In the genomic region with DNA sequence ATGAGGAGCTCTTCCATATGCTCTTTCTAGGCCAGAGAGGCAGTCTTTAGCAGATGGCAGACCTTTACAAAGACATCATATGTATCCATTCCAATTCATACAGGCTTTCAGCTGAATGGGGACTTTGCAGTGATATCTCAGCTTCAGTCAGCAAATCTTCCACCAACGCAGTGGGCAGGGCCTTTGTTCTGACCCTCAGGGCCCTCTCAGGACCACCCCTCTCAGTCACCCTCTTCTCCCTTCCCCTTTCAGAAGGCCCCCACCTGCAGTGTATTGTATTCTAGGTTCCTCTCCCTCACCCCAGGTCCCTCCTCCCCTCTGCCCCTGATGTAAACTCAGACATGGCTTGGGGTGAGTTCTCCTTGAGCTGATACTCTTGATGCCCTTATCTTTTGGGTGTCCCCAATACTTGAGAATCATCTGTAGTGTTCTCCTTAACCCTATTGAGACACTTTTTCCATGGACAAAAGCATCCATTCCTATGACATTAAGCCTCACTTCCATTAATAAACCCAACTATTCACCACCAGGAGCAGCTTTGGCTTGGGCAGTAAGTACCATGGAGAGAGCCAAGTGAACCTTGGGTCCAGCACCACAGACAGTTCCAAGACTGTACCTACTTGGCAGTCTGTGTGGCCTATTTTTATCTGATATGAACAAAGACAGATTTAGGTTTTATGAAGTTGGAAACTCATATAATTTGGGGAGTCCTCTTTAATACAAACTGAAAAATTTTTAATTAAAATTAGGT, we compare ENCODE assay signal across 1 cellular context.
TF ChIP-seq lines count a peak whose summit lies in the region.

No MANE protein-coding gene starts in this region.

TF ChIP-seq in SK-N-SH treated with all-trans-retinoic acid at 6 μM for 48 hours, 23 proteins besides CTCF, POLR2A, EP300 and RAD21 (continued from another document):
- peak; percentile 77; the same call in 1 of the 2 replicates for TF ChIP-seq PATZ1 (CRISPR knock-in tag; IDR thresholded peaks at IDR 0.05; ENCODE audit: borderline replicate concordance)
- peak; percentile 76; the same call in 1 of the 2 replicates for TF ChIP-seq ZNF565 (CRISPR knock-in tag; conservative IDR thresholded peaks at IDR 0.05; ENCODE audit: low read depth)
- peak; percentile 70 for TF ChIP-seq ISL1 (CRISPR knock-in tag; IDR thresholded peaks at IDR 0.05)
- peak; percentile 82 for TF ChIP-seq ZFP3 (CRISPR knock-in tag; IDR thresholded peaks at IDR 0.05)
- peak; percentile 65; the same call in 1 of the 2 replicates for TF ChIP-seq TOX (CRISPR knock-in tag; IDR thresholded peaks at IDR 0.05; ENCODE audit: borderline replicate concordance)
